In genomic region chr12:72146495-72146894, GRCh38 we compare ENCODE assay signal across 22 cellular contexts.
"Had no signal": no experiment of that assay in that cellular context is flagged by ENCODE, and none has a peak within 500 bp of the region (broad histone marks: within the 10 kb centered on the region; RNA-seq: fewer than 3 reads in every experiment).

No MANE protein-coding gene starts in this region.

- DNase-seq: effector memory CD8-positive, alpha-beta T cell; gastrocnemius medialis; kidney; left cardiac atrium; left ventricle myocardium inferior; lower lobe of right lung; natural killer cell; nucleus accumbens; ovary; psoas muscle; stimulated activated CD4-positive, alpha-beta T cell treated with anti-CD3 and anti-CD28 coated beads, Interleukin-12 subunit alpha, Interleukin-12 subunit beta, amount 100 ng/mL, for 4 hours; stimulated activated naive CD8-positive, alpha-beta T cell treated with anti-CD3 and anti-CD28 coated beads, Interleukin-15, Interleukin-2, amounts not matched to agents 100 U/mL and 50 U/mL, for 24 hours; thyroid gland had no signal

- H3K4me3 ChIP-seq: esophagus muscularis mucosa, gastrocnemius medialis, left ventricle myocardium inferior, lower lobe of right lung, ovary, psoas muscle, suprapubic skin, thyroid gland had no signal

- H3K9me3 Mint-ChIP-seq: type B pancreatic cell had no signal

- H3K4me3 Mint-ChIP-seq: effector memory CD8-positive, alpha-beta T cell; memory B cell; mesothelial cell of epicardium; natural killer cell; neural crest cell; type B pancreatic cell had no signal

- H3K27me3 ChIP-seq: esophagus muscularis mucosa, gastrocnemius medialis, ovary, suprapubic skin, thyroid gland had no signal

- H3K27ac ChIP-seq: epithelial cell of prostate, esophagus muscularis mucosa, gastrocnemius medialis, left ventricle myocardium inferior, lower lobe of right lung, ovary, psoas muscle, suprapubic skin, thyroid gland had no signal

- FAIRE-seq: kidney, urothelium cell line had no signal

- H3K9me3 ChIP-seq: esophagus muscularis mucosa, gastrocnemius medialis, lower lobe of right lung, ovary, psoas muscle, suprapubic skin, thyroid gland had no signal

- H3K27me3 Mint-ChIP-seq: effector memory CD8-positive, alpha-beta T cell; memory B cell had no signal

- H3K4me1 Mint-ChIP-seq: memory B cell, mesothelial cell of epicardium, natural killer cell, neural crest cell had no signal

- H3K36me3 Mint-ChIP-seq: memory B cell, mesothelial cell of epicardium, natural killer cell, type B pancreatic cell had no signal

- ATAC-seq: effector memory CD8-positive, alpha-beta T cell; gastrocnemius medialis; left cardiac atrium; lower lobe of right lung; natural killer cell; psoas muscle; sciatic nerve; stimulated activated naive CD8-positive, alpha-beta T cell treated with anti-CD3 and anti-CD28 coated beads, Interleukin-15, Interleukin-2, amounts not matched to agents 100 U/mL and 50 U/mL, for 24 hours had no signal

- H3K4me1 ChIP-seq: esophagus muscularis mucosa, gastrocnemius medialis, left ventricle myocardium inferior, lower lobe of right lung, psoas muscle, suprapubic skin, thyroid gland had no signal

- H3K36me3 ChIP-seq: esophagus muscularis mucosa, gastrocnemius medialis, left ventricle myocardium inferior, lower lobe of right lung, ovary, suprapubic skin, thyroid gland had no signal

- H3K27ac Mint-ChIP-seq: effector memory CD8-positive, alpha-beta T cell; memory B cell; mesothelial cell of epicardium; natural killer cell; type B pancreatic cell had no signal
